ENCODE assay signal across 24 cellular contexts in the genomic region with DNA sequence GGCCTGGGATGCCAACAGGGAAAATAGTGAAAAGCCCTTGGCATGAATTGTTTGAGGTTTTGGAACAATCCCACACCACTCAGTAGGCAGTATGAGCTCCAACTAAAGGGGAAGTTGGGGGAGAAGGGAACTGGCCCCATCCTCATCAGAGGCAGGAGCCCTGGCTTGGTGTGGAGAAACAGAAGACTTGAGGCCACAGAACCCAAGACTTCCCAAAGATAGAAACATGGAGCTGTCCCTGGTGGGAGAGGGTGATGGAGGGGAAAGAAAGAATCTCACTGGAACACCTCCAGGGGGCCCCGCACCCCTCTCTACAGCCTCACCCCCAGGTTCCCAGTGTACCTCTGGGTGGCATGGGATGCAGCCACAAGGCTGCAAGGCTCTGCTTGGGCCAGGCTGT.
DNase-seq lines count a peak whose midpoint lies in the region; ATAC-seq and TF ChIP-seq lines count a peak whose summit lies in the region.
"Had no signal": no experiment of that assay in that cellular context is flagged by ENCODE, and none has a peak within 500 bp of the region (broad histone marks: within the 10 kb centered on the region; RNA-seq: fewer than 3 reads in every experiment).

No MANE protein-coding gene starts in this region.

- peak; percentile 7 for ATAC-seq in stimulated activated memory B cell treated with anti-CD40 and anti-IgM and Interleukin-4, amounts not matched to agents 10 μg/mL and 1 μg/mL and 100 μg/mL, for 72 hours
- ATAC-seq: GM12878 had no signal

- no peaks in the 10 kb centered on the region for H3K36me3 ChIP-seq in endodermal cell (ENCODE audit: control insufficient read depth, insufficient read depth, low read length)
- H3K36me3 ChIP-seq: BE2C, BLaER1 had no signal

- H3K4me1 ChIP-seq in endodermal cell (ENCODE audit: control insufficient read depth, insufficient read depth, low read length) = no peaks in the 10 kb centered on the region
- H3K4me1 ChIP-seq: BE2C, BLaER1 had no signal

- peak; percentile 22 for TF ChIP-seq CTCF in endodermal cell (conservative IDR thresholded peaks at IDR 0.05)

- no peak overlapping the region for H3K27ac Mint-ChIP-seq in endodermal cell
- no peak overlapping the region for H3K27ac Mint-ChIP-seq in stimulated activated memory B cell treated with anti-CD40 and anti-IgM and Interleukin-4, amounts not matched to agents 10 μg/mL and 1 μg/mL and 100 μg/mL, for 72 hours
- H3K27ac Mint-ChIP-seq: CD4-positive, alpha-beta memory T cell; CD4-positive, CD25-positive, alpha-beta regulatory T cell; CD8-positive, alpha-beta memory T cell had no signal

- no peak overlapping the region for H3K4me3 ChIP-seq in endodermal cell (ENCODE audit: low read length)
- H3K4me3 ChIP-seq: BLaER1, GM12878 had no signal

- no peaks in the 10 kb centered on the region for H3K36me3 Mint-ChIP-seq in endodermal cell (ENCODE audit: low read depth)
- no peaks in the 10 kb centered on the region for H3K36me3 Mint-ChIP-seq in stimulated activated memory B cell treated with anti-CD40 and anti-IgM and Interleukin-4, amounts not matched to agents 10 μg/mL and 1 μg/mL and 100 μg/mL, for 72 hours
- H3K36me3 Mint-ChIP-seq: CD14-positive monocyte; CD4-positive, alpha-beta memory T cell; CD4-positive, CD25-positive, alpha-beta regulatory T cell; CD8-positive, alpha-beta memory T cell had no signal

- no peak overlapping the region for H3K9ac ChIP-seq in endodermal cell (ENCODE audit: extremely low read depth, low read length, poor library complexity, severe bottlenecking)
- H3K9ac ChIP-seq: BLaER1 had no signal

- peaks cover 5% of the 10 kb centered on the region for H3K4me1 Mint-ChIP-seq in endodermal cell
- H3K4me1 Mint-ChIP-seq in stimulated activated memory B cell treated with anti-CD40 and anti-IgM and Interleukin-4, amounts not matched to agents 10 μg/mL and 1 μg/mL and 100 μg/mL, for 72 hours = no peaks in the 10 kb centered on the region
- H3K4me1 Mint-ChIP-seq: CD14-positive monocyte; CD4-positive, alpha-beta memory T cell; CD4-positive, CD25-positive, alpha-beta regulatory T cell; CD8-positive, alpha-beta memory T cell had no signal

- no peak overlapping the region for H3K27ac ChIP-seq in endodermal cell (ENCODE audit: low read depth, low read length)
- H3K27ac ChIP-seq: BLaER1 had no signal

- TF ChIP-seq EP300 in Ishikawa (IDR thresholded peaks at IDR 0.05; ENCODE audit: borderline replicate concordance) = no peak

- 100% methylated on average over 1 of the region's 1 CpG; no CpG with 5 or more reads in 1 of the 2 experiments for WGBS in endodermal cell (ENCODE audit: insufficient coverage in 1 of 2, insufficient read length in 1 of 2), 2 experiments

- TF ChIP-seq RAD21 in Ishikawa (IDR thresholded peaks at IDR 0.05; ENCODE audit: low read depth) = no peak

- H3K27me3 Mint-ChIP-seq in endodermal cell (ENCODE audit: insufficient read depth) = no peaks in the 10 kb centered on the region
- H3K27me3 Mint-ChIP-seq in stimulated activated memory B cell treated with anti-CD40 and anti-IgM and Interleukin-4, amounts not matched to agents 10 μg/mL and 1 μg/mL and 100 μg/mL, for 72 hours = no peaks in the 10 kb centered on the region

- H3K9me3 Mint-ChIP-seq in endodermal cell = no peaks in the 10 kb centered on the region
- H3K9me3 Mint-ChIP-seq in stimulated activated memory B cell treated with anti-CD40 and anti-IgM and Interleukin-4, amounts not matched to agents 10 μg/mL and 1 μg/mL and 100 μg/mL, for 72 hours = no peaks in the 10 kb centered on the region
- H3K9me3 Mint-ChIP-seq: CD14-positive monocyte; CD4-positive, CD25-positive, alpha-beta regulatory T cell; CD8-positive, alpha-beta memory T cell had no signal

- no peaks in the 10 kb centered on the region for H3K27me3 ChIP-seq in endodermal cell (ENCODE audit: control insufficient read depth, insufficient read depth, low read length, poor library complexity, severe bottlenecking)
- H3K27me3 ChIP-seq: BE2C, BLaER1 had no signal

- no peak overlapping the region for H3K4me3 Mint-ChIP-seq in endodermal cell
- no peak overlapping the region for H3K4me3 Mint-ChIP-seq in stimulated activated memory B cell treated with anti-CD40 and anti-IgM and Interleukin-4, amounts not matched to agents 10 μg/mL and 1 μg/mL and 100 μg/mL, for 72 hours
- H3K4me3 Mint-ChIP-seq: CD14-positive monocyte; CD4-positive, alpha-beta memory T cell; CD4-positive, CD25-positive, alpha-beta regulatory T cell; CD8-positive, alpha-beta memory T cell had no signal

- H3K9me3 ChIP-seq in endodermal cell (ENCODE audit: control insufficient read depth, low read length) = no peaks in the 10 kb centered on the region
- H3K9me3 ChIP-seq: BE2C, BLaER1 had no signal

- DNase-seq in endodermal cell (no peak), kidney tubule cell (ENCODE audit: low spot score) (no peak), NCI-H345 treated with DMSO at 0.1 percent for 48 hours (lab: John Stamatoyannopoulos, UW; ENCODE audit: unreplicated experiment) (no peak)
- DNase-seq in activated naive CD4-positive, alpha-beta T cell (lab: John Stamatoyannopoulos, UW) = no peak
- DNase-seq: 8988T; ACHN; BE2C; C1 segment of cervical spinal cord; CD4-positive, alpha-beta memory T cell; CD4-positive, CD25-positive, alpha-beta regulatory T cell; CD8-positive, alpha-beta memory T cell; COR-L47; DMS 273 treated with DMSO at 0.1 percent for 48 hours; DMS153; DMS53; DMS79; DND-41; EL; GDM1 had no signal

TF ChIP-seq in Ishikawa, 13 proteins besides CTCF, POLR2A, EP300 and RAD21:
- no peak for TF ChIP-seq CREB1 (IDR thresholded peaks at IDR 0.05; ENCODE audit: low read depth)
- TF ChIP-seq, protein P1, sequence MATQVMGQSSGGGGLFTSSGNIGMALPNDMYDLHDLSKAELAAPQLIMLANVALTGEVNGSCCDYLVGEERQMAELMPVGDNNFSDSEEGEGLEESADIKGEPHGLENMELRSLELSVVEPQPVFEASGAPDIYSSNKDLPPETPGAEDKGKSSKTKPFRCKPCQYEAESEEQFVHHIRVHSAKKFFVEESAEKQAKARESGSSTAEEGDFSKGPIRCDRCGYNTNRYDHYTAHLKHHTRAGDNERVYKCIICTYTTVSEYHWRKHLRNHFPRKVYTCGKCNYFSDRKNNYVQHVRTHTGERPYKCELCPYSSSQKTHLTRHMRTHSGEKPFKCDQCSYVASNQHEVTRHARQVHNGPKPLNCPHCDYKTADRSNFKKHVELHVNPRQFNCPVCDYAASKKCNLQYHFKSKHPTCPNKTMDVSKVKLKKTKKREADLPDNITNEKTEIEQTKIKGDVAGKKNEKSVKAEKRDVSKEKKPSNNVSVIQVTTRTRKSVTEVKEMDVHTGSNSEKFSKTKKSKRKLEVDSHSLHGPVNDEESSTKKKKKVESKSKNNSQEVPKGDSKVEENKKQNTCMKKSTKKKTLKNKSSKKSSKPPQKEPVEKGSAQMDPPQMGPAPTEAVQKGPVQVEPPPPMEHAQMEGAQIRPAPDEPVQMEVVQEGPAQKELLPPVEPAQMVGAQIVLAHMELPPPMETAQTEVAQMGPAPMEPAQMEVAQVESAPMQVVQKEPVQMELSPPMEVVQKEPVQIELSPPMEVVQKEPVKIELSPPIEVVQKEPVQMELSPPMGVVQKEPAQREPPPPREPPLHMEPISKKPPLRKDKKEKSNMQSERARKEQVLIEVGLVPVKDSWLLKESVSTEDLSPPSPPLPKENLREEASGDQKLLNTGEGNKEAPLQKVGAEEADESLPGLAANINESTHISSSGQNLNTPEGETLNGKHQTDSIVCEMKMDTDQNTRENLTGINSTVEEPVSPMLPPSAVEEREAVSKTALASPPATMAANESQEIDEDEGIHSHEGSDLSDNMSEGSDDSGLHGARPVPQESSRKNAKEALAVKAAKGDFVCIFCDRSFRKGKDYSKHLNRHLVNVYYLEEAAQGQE (IDR thresholded peaks at IDR 0.05; ENCODE audit: low read depth) = peak; percentile 23; the same call in 1 of the 2 replicates
